Comparison of ENCODE assay signal across 19 cellular contexts in the genomic region with DNA sequence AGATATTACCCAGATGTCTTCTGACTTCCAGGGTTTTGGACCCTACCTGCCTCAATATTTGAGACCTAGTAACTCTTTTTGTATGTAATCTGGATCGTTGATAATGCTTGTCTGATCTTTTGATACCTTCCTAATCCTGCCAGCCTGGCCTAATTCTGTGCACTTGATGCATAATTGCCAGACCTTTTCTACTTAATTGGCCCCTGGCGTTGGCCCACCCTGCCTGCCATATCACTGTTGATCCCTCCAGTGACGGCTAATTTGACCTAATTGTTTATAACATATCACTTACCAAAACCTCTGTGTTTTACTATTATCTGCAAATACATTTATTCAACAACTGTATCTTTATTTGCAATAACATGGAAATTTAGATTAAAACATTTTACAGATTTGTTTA.
"Had no signal": no experiment of that assay in that cellular context is flagged by ENCODE, and none has a peak within 500 bp of the region (broad histone marks: within the 10 kb centered on the region; RNA-seq: fewer than 3 reads in every experiment).

No MANE protein-coding gene starts in this region.

- H3K27ac Mint-ChIP-seq: activated CD8-positive, alpha-beta T cell treated with anti-CD3 and anti-CD28 coated beads for 36 hours; activated naive CD8-positive, alpha-beta T cell treated with anti-CD3 and anti-CD28 coated beads, Interleukin-2, amount 50 U/mL, for 24 hours; activated T-helper 1 cell treated with anti-CD3 and anti-CD28 coated beads, Interleukin-12 subunit alpha, Interleukin-12 subunit beta, Interleukin-2, Interleukin-4 antibody, amounts not matched to agents 30 ng/mL and 10 ng/mL and 1 ng/mL, durations not matched to agents 14 hours and 24 hours and 36 hours; natural killer cell treated with Interleukin-12 subunit alpha and Interleukin-12 subunit beta and Interleukin-15 and Interleukin-18, amount 100 ng/mL, for 72 hours; progenitor cell of endocrine pancreas; T-cell had no signal

- H3K4me3 Mint-ChIP-seq: activated CD8-positive, alpha-beta T cell treated with anti-CD3 and anti-CD28 coated beads for 36 hours; activated naive CD8-positive, alpha-beta T cell treated with anti-CD3 and anti-CD28 coated beads, Interleukin-2, amount 50 U/mL, for 24 hours; activated T-helper 1 cell treated with anti-CD3 and anti-CD28 coated beads, Interleukin-12 subunit alpha, Interleukin-12 subunit beta, Interleukin-2, Interleukin-4 antibody, amounts not matched to agents 30 ng/mL and 10 ng/mL and 1 ng/mL, durations not matched to agents 14 hours and 24 hours and 36 hours; dendritic cell treated with granulocyte-macrophage colony-stimulating factor and Interleukin-4, amounts not matched to agents 40 ng/mL and 50 ng/mL, for 4 days; endodermal cell; natural killer cell treated with Interleukin-12 subunit alpha and Interleukin-12 subunit beta and Interleukin-15 and Interleukin-18, amount 100 ng/mL, for 72 hours; T-cell had no signal

- H3K27me3 ChIP-seq: esophagus muscularis mucosa, tibial artery had no signal

- H3K36me3 Mint-ChIP-seq: natural killer cell treated with Interleukin-12 subunit alpha and Interleukin-12 subunit beta and Interleukin-15 and Interleukin-18, amount 100 ng/mL, for 72 hours; T-cell had no signal

- H3K4me3 ChIP-seq: esophagus muscularis mucosa, tibial artery had no signal

- H3K27me3 Mint-ChIP-seq: activated CD8-positive, alpha-beta T cell treated with anti-CD3 and anti-CD28 coated beads for 36 hours; activated naive CD8-positive, alpha-beta T cell treated with anti-CD3 and anti-CD28 coated beads, Interleukin-2, amount 50 U/mL, for 24 hours; dendritic cell treated with granulocyte-macrophage colony-stimulating factor and Interleukin-4, amounts not matched to agents 40 ng/mL and 50 ng/mL, for 4 days; progenitor cell of endocrine pancreas; T-cell had no signal

- DNase-seq: activated CD4-positive, alpha-beta T cell treated with anti-CD3 and anti-CD28 coated beads for 4 hours; activated CD8-positive, alpha-beta memory T cell treated with anti-CD3 and anti-CD28 coated beads, Interleukin-2, amount 50 U/mL, for 4 hours; activated CD8-positive, alpha-beta T cell treated with anti-CD3 and anti-CD28 coated beads for 36 hours; activated naive CD4-positive, alpha-beta T cell treated with Interleukin-2 at 50 U/mL for 16 hours; activated naive CD8-positive, alpha-beta T cell treated with anti-CD3 and anti-CD28 coated beads, Interleukin-2, amount 50 U/mL, for 24 hours; central memory CD4-positive, alpha-beta T cell; endodermal cell; foreskin fibroblast; nucleus accumbens; right cardiac atrium; small intestine; T-cell; tibial artery had no signal

- H3K36me3 ChIP-seq: esophagus muscularis mucosa, tibial artery had no signal

- H3K27ac ChIP-seq: esophagus muscularis mucosa, tibial artery, VCaP had no signal

- H3K9me3 ChIP-seq: esophagus muscularis mucosa, tibial artery had no signal

- H3K9me3 Mint-ChIP-seq: activated CD8-positive, alpha-beta T cell treated with anti-CD3 and anti-CD28 coated beads for 36 hours; activated naive CD8-positive, alpha-beta T cell treated with anti-CD3 and anti-CD28 coated beads, Interleukin-2, amount 50 U/mL, for 24 hours; activated T-helper 1 cell treated with anti-CD3 and anti-CD28 coated beads, Interleukin-12 subunit alpha, Interleukin-12 subunit beta, Interleukin-2, Interleukin-4 antibody, amounts not matched to agents 30 ng/mL and 10 ng/mL and 1 ng/mL, durations not matched to agents 14 hours and 24 hours and 36 hours; dendritic cell treated with granulocyte-macrophage colony-stimulating factor and Interleukin-4, amounts not matched to agents 40 ng/mL and 50 ng/mL, for 4 days; endodermal cell; natural killer cell treated with Interleukin-12 subunit alpha and Interleukin-12 subunit beta and Interleukin-15 and Interleukin-18, amount 100 ng/mL, for 72 hours; T-cell had no signal
